ENCODE assay signal across 17 cellular contexts in the genomic region with DNA sequence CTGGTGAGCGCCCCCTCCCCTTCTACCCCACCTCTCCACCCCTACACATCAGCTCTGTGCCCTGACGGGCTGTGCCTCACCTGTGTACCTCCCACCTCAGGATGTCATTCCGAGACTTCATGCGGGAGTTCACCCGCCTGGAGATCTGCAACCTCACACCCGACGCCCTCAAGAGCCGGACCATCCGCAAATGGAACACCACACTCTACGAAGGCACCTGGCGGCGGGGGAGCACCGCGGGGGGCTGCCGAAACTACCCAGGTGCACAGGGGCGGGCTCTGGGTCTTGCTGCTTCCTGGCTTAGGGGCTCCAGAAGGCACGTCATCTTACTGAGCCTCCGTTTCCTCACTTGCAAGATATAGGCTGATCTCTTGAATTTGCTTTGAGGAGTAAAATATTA. TPM values are rescaled to one million over a fixed set of nuclear protein-coding genes. Genes with fewer than 3 reads are reported as not detected.
DNase-seq lines count a peak whose midpoint lies in the region; ATAC-seq and TF ChIP-seq lines count a peak whose summit lies in the region.
"Had no signal": no experiment of that assay in that cellular context is flagged by ENCODE, and none has a peak within 500 bp of the region (broad histone marks: within the 10 kb centered on the region; RNA-seq: fewer than 3 reads in every experiment).

No MANE protein-coding gene starts in this region.

- no peak overlapping the region for H3K27ac ChIP-seq in RWPE2 (ENCODE audit: poor library complexity, severe bottlenecking)

- no peak overlapping the region for H3K4me3 Mint-ChIP-seq in stimulated activated effector memory CD8-positive, alpha-beta T cell treated with anti-CD3 and anti-CD28 coated beads, Interleukin-12 subunit alpha, Interleukin-12 subunit beta, amount 100 ng/mL, for 72 hours
- no peak overlapping the region for H3K4me3 Mint-ChIP-seq in natural killer cell
- H3K4me3 Mint-ChIP-seq: B cell; CD4-positive, alpha-beta T cell; HFFc6 had no signal

- H3K9me3 ChIP-seq in RWPE2 (ENCODE audit: severe bottlenecking): no peaks in the 10 kb centered on the region

- TF ChIP-seq CTCF in RWPE2 (IDR thresholded peaks at IDR 0.05; ENCODE audit: poor library complexity, severe bottlenecking) (no peak), natural killer cell (IDR thresholded peaks at IDR 0.05) (no peak), GM10248 (IDR thresholded peaks at IDR 0.05; ENCODE audit: control extremely low read depth, extremely low read depth, low read depth, missing control alignments) (no peak)

- peaks cover 93% of the 10 kb centered on the region for H3K36me3 ChIP-seq in RWPE2 (ENCODE audit: low read depth)

- CTCF ChIA-PET in GM10248 (lab: Yijun Ruan, JAX): interaction anchor here (0.8 to 1.5 kb wide), 3 partner anchors 17 to 37 kb away, joined by 3 read pairs; no protein-coding TSS in a partner anchor

- no peaks in the 10 kb centered on the region for H3K9me3 Mint-ChIP-seq in stimulated activated effector memory CD8-positive, alpha-beta T cell treated with anti-CD3 and anti-CD28 coated beads, Interleukin-12 subunit alpha, Interleukin-12 subunit beta, amount 100 ng/mL, for 72 hours
- no peaks in the 10 kb centered on the region for H3K9me3 Mint-ChIP-seq in natural killer cell
- H3K9me3 Mint-ChIP-seq: CD4-positive, alpha-beta T cell; HFFc6 had no signal

- ATAC-seq in RWPE2 (ENCODE audit: low read depth) (no peak), natural killer cell (no peak)
- peak; percentile 8 for ATAC-seq in stimulated activated effector memory CD8-positive, alpha-beta T cell treated with anti-CD3 and anti-CD28 coated beads, Interleukin-12 subunit alpha, Interleukin-12 subunit beta, amount 100 ng/mL, for 72 hours

- H3K4me1 ChIP-seq in RWPE2 (ENCODE audit: insufficient read depth, poor library complexity, severe bottlenecking): peaks cover 6% of the 10 kb centered on the region

- peak; percentile 36 for DNase-seq in RWPE2 (ENCODE audit: low spot score)
- peak; percentile 1 for DNase-seq in iPS-NIHi7 (ENCODE audit: extremely low spot score)
- DNase-seq in mesenteric fat pad (ENCODE audit: low spot score): peak; percentile 74
- DNase-seq in stimulated activated effector memory CD8-positive, alpha-beta T cell treated with anti-CD3 and anti-CD28 coated beads, Interleukin-12 subunit alpha, Interleukin-12 subunit beta, amount 100 ng/mL, for 72 hours (ENCODE audit: low spot score in 2 of 2): no peak
- no peak for DNase-seq in SIG-M5 (lab: John Stamatoyannopoulos, UW)
- DNase-seq in natural killer cell: no peak
- no peak for DNase-seq in GM10248 (ENCODE audit: extremely low spot score)
- DNase-seq: C1 segment of cervical spinal cord, Calu3, DMS 273 treated with DMSO at 0.1 percent for 48 hours, DMS79, GOT3, HCEC 1CT, HFFc6, IMR-90 had no signal

- peaks cover 33% of the 10 kb centered on the region for H3K4me1 Mint-ChIP-seq in stimulated activated effector memory CD8-positive, alpha-beta T cell treated with anti-CD3 and anti-CD28 coated beads, Interleukin-12 subunit alpha, Interleukin-12 subunit beta, amount 100 ng/mL, for 72 hours
- peaks cover 9 to 35% of the 10 kb centered on the region in 2 donors for H3K4me1 Mint-ChIP-seq in natural killer cell

- no peak overlapping the region for H3K4me3 ChIP-seq in RWPE2 (ENCODE audit: severe bottlenecking)

- H3K27me3 Mint-ChIP-seq in natural killer cell (ENCODE audit: low read depth in 2 of 2): no peaks in the 10 kb centered on the region
- H3K27me3 Mint-ChIP-seq: B cell; CD4-positive, alpha-beta T cell had no signal

- intact Hi-C loops in natural killer cell (cut with micrococcal nuclease): no loop called here

- POLR2A ChIA-PET in GM10248 (lab: Yijun Ruan, JAX): no interaction called here

- H3K27me3 ChIP-seq in RWPE2 (ENCODE audit: insufficient read depth, poor library complexity, severe bottlenecking): no peaks in the 10 kb centered on the region

- H3K27ac Mint-ChIP-seq in stimulated activated effector memory CD8-positive, alpha-beta T cell treated with anti-CD3 and anti-CD28 coated beads, Interleukin-12 subunit alpha, Interleukin-12 subunit beta, amount 100 ng/mL, for 72 hours: no peak overlapping the region
- H3K27ac Mint-ChIP-seq in natural killer cell: no peak overlapping the region
- H3K27ac Mint-ChIP-seq: B cell; CD4-positive, alpha-beta T cell; HFFc6 had no signal

- H3K36me3 Mint-ChIP-seq in stimulated activated effector memory CD8-positive, alpha-beta T cell treated with anti-CD3 and anti-CD28 coated beads, Interleukin-12 subunit alpha, Interleukin-12 subunit beta, amount 100 ng/mL, for 72 hours: peaks cover 69% of the 10 kb centered on the region
- H3K36me3 Mint-ChIP-seq in natural killer cell: peaks cover 8% of the 10 kb centered on the region

RNA-seq across cellular contexts. Expression of a gene that starts 6.8 kb away (rescaled TPM):
- 102 TPM for total RNA-seq in mesenteric fat pad
- total RNA-seq in natural killer cell: 100 to 1,000 TPM; 211 to 256 (median 229) TPM

RNA-seq across cellular contexts. Expression of a gene that starts 18.5 kb away (rescaled TPM):
- not detected for total RNA-seq in mesenteric fat pad
- not detected for total RNA-seq in natural killer cell
- total RNA-seq: B cell; Calu3; CD4-positive, alpha-beta T cell; HFFc6; IMR-90 had no signal

RNA-seq across cellular contexts. Expression of a gene that starts 54.2 kb away (rescaled TPM):
- total RNA-seq in mesenteric fat pad: 78.8 TPM
- 100 to 1,000 TPM in 1 of 3 donors, 10 to 100 TPM in 2; 72.9 to 109 (median 90.2) TPM for total RNA-seq in natural killer cell

Comparison
In these comparisons a context has a peak if more than half of its experiments do, and no peak if none do; other contexts are left out.
1. DNase-seq: peak in RWPE2 (single experiment), iPS-NIHi7 (single experiment) and mesenteric fat pad (single experiment); none in stimulated activated effector memory CD8-positive, alpha-beta T cell treated with anti-CD3 and anti-CD28 coated beads, Interleukin-12 subunit alpha, Interleukin-12 subunit beta, amount 100 ng/mL, for 72 hours (0 of 2), SIG-M5 (single experiment), natural killer cell (single experiment) and GM10248 (single experiment).